In genomic region chr9:95930314-95930713, GRCh38 we compare ENCODE assay signal across 1 cellular context.
TF ChIP-seq lines count a peak whose summit lies in the region.

No MANE protein-coding gene starts in this region.

TF ChIP-seq in HepG2, 621 proteins besides CTCF, POLR2A, EP300 and RAD21:
- TF ChIP-seq HNF1A (IDR thresholded peaks at IDR 0.05; ENCODE audit: low read depth), result no peak
- no peak for TF ChIP-seq HNF1A (CRISPR knock-in tag; IDR thresholded peaks at IDR 0.05; ENCODE audit: borderline replicate concordance)
- no peak for TF ChIP-seq RFX3 (CRISPR knock-in tag; IDR thresholded peaks at IDR 0.05)
- no peak for TF ChIP-seq ZNF703 (CRISPR knock-in tag; IDR thresholded peaks at IDR 0.05; ENCODE audit: borderline replicate concordance)
- TF ChIP-seq ZNF343 (CRISPR knock-in tag; IDR thresholded peaks at IDR 0.05), result no peak
- no peak for TF ChIP-seq SRSF9 (IDR thresholded peaks at IDR 0.05; ENCODE audit: borderline replicate concordance, insufficient read depth, low read depth, low read length, poor library complexity, severe bottlenecking)
- TF ChIP-seq ZBTB33 (CRISPR knock-in tag; IDR thresholded peaks at IDR 0.05), result no peak
- no peak for TF ChIP-seq REPIN1 (CRISPR knock-in tag; IDR thresholded peaks at IDR 0.05; ENCODE audit: borderline replicate concordance, low read depth)
- TF ChIP-seq ZHX1 (CRISPR knock-in tag; IDR thresholded peaks at IDR 0.05; ENCODE audit: low read depth), result no peak
- TF ChIP-seq ZNF777 (CRISPR knock-in tag; IDR thresholded peaks at IDR 0.05), result no peak
